ENCODE assay signal across 1 cellular context in genomic region chr4:132396636-132397035, GRCh38.
TF ChIP-seq lines count a peak whose summit lies in the region.

No MANE protein-coding gene starts in this region.

TF ChIP-seq in H1, 55 proteins besides CTCF, POLR2A, EP300 and RAD21 (continued from another document):
- no peak for TF ChIP-seq SAP30 (IDR thresholded peaks at IDR 0.05; ENCODE audit: insufficient read depth, insufficient replicate concordance, low read length)
- no peak for TF ChIP-seq PHF8 (conservative IDR thresholded peaks at IDR 0.05; ENCODE audit: low read depth, low read length)
- TF ChIP-seq FOSL1 (IDR thresholded peaks at IDR 0.05; ENCODE audit: insufficient read depth, low read depth, low read length), result no peak
- TF ChIP-seq RFX5 (IDR thresholded peaks at IDR 0.05; ENCODE audit: borderline replicate concordance, low read depth, low read length), result no peak
- TF ChIP-seq CBX5 (IDR thresholded peaks at IDR 0.05; ENCODE audit: low read depth, low read length), result no peak
- TF ChIP-seq NANOG (IDR thresholded peaks at IDR 0.05; ENCODE audit: insufficient read depth, low read depth, low read length, poor library complexity, severe bottlenecking), result no peak
